In genomic region chr14:100424504-100425453, GRCh38 we compare ENCODE assay signal across 15 cellular contexts. TPM values are rescaled to one million over a fixed set of nuclear protein-coding genes. Genes with fewer than 3 reads are reported as not detected.
DNase-seq lines count a peak whose midpoint lies in the region; ATAC-seq and TF ChIP-seq lines count a peak whose summit lies in the region.
"Had no signal": no experiment of that assay in that cellular context is flagged by ENCODE, and none has a peak within 500 bp of the region (broad histone marks: within the 10 kb centered on the region; RNA-seq: fewer than 3 reads in every experiment).

No MANE protein-coding gene starts in this region.

- no peaks in the 10 kb centered on the region for H3K27me3 Mint-ChIP-seq in activated CD4-positive, alpha-beta memory T cell treated with anti-CD3 and anti-CD28 coated beads for 36 hours
- H3K27me3 Mint-ChIP-seq in CD4-positive, alpha-beta T cell: no peaks in the 10 kb centered on the region
- H3K27me3 Mint-ChIP-seq: naive B cell had no signal

- H3K4me3 ChIP-seq in HCT116 (replicated peaks in 1 of 2; ENCODE audit: low read depth in 1 of 2, low read length in 2 of 2) (no peak overlapping the region), mucosa of descending colon (no peak overlapping the region), ovary (no peak overlapping the region)
- H3K4me3 ChIP-seq: SJCRH30, tibial artery had no signal

- TF ChIP-seq CTCF in HCT116 (IDR thresholded peaks at IDR 0.05 in 2 of 3, conservative IDR thresholded peaks at IDR 0.05 in 1 of 3; ENCODE audit: borderline replicate concordance in 1 of 3, insufficient read depth in 1 of 3, low read depth in 2 of 3, low read length in 2 of 3): no peak
- TF ChIP-seq CTCF in mucosa of descending colon (IDR thresholded peaks at IDR 0.05): no peak
- no peak for TF ChIP-seq CTCF in ovary (IDR thresholded peaks at IDR 0.05)
- TF ChIP-seq CTCF in CD4-positive, alpha-beta T cell (IDR thresholded peaks at IDR 0.05): no peak

- TF ChIP-seq POLR2A in HCT116 (IDR thresholded peaks at IDR 0.05; ENCODE audit: borderline replicate concordance, extremely low read depth, insufficient read depth, insufficient read length) (no peak), ovary (IDR thresholded peaks at IDR 0.05) (no peak)

- peaks cover 29 to 33% of the 10 kb centered on the region in 2 experiments for H3K4me1 ChIP-seq in HCT116 (ENCODE audit: control insufficient read depth in 1 of 2, insufficient read depth in 2 of 2, low read length in 2 of 2)
- peaks cover 42% of the 10 kb centered on the region for H3K4me1 ChIP-seq in mucosa of descending colon (ENCODE audit: low read depth)
- H3K4me1 ChIP-seq in ovary (ENCODE audit: insufficient read depth): no peaks in the 10 kb centered on the region
- H3K4me1 ChIP-seq: SJCRH30, tibial artery had no signal

- H4K20me1 ChIP-seq in HCT116 (ENCODE audit: insufficient read depth): no peaks in the 10 kb centered on the region

- H3K27ac ChIP-seq in HCT116 (ENCODE audit: low read depth, low read length) (no peak overlapping the region; the same call in 1 of the 2 replicates), ovary (no peak overlapping the region)
- H3K27ac ChIP-seq in CD4-positive, alpha-beta T cell (ENCODE audit: low read depth, low read length): no peak overlapping the region
- H3K27ac ChIP-seq: SJCRH30, tibial artery had no signal

- POLR2A ChIA-PET in HCT116 (lab: Charles Lee): no interaction called here
- POLR2A ChIA-PET in activated CD4-positive, alpha-beta memory T cell treated with anti-CD3 and anti-CD28 coated beads for 36 hours (lab: Charles Lee): no interaction called here
- POLR2A ChIA-PET in CD4-positive, alpha-beta T cell (lab: Charles Lee): no interaction called here

- no peaks in the 10 kb centered on the region for H3K79me2 ChIP-seq in HCT116 (ENCODE audit: insufficient read depth, low read length)

- TF ChIP-seq EP300 in ovary (IDR thresholded peaks at IDR 0.05): no peak

- RAD21 ChIA-PET in HCT116 (lab: Charles Lee; ENCODE audit: low non-redundant PET in 1 of 2, low total read pairs in 2 of 2, uncharacterized antibody in 2 of 2, unreplicated experiment in 2 of 2): interaction anchor here in 1 of 2 experiments (1.4 kb wide), 1 partner anchor 14 kb away, joined by 3 read pairs; no protein-coding TSS in a partner anchor

- H3K9me2 ChIP-seq in HCT116 (ENCODE audit: insufficient read depth): no peaks in the 10 kb centered on the region

- intact Hi-C loops in HCT116 (cut with micrococcal nuclease): no loop called here
- intact Hi-C loops in activated CD4-positive, alpha-beta memory T cell treated with anti-CD3 and anti-CD28 coated beads for 36 hours (cut with micrococcal nuclease): no loop called here
- intact Hi-C loops in mucosa of descending colon (cut with DNase I, micrococcal nuclease): no loop called here
- intact Hi-C loops in ovary (cut with DNase I): no loop called here
- intact Hi-C loops in CD4-positive, alpha-beta T cell (cut with DNase I, micrococcal nuclease): no loop called here

- no peak overlapping the region for H2AFZ ChIP-seq in HCT116 (ENCODE audit: low read depth, low read length, poor library complexity, severe bottlenecking)

- H3K9ac ChIP-seq in HCT116 (ENCODE audit: low read length): no peak overlapping the region; the same call in 1 of the 2 replicates

- H3K27ac Mint-ChIP-seq in activated CD4-positive, alpha-beta memory T cell treated with anti-CD3 and anti-CD28 coated beads for 36 hours: no peak overlapping the region
- no peak overlapping the region for H3K27ac Mint-ChIP-seq in CD4-positive, alpha-beta T cell

- DNase-seq in NCI-H1694 treated with DMSO at 0.1 percent for 48 hours (lab: John Stamatoyannopoulos, UW): peak; percentile 47
- DNase-seq in NCI-H1694 (lab: John Stamatoyannopoulos, UW): no peak
- no peak for DNase-seq in HCT116 (ENCODE audit: low read depth, low spot score)
- peak; percentile 16 for DNase-seq in activated CD4-positive, alpha-beta memory T cell treated with anti-CD3 and anti-CD28 coated beads for 36 hours
- DNase-seq in mucosa of descending colon: peak in 2 of 3 donors; percentile 55 to 72
- no peak for DNase-seq in ovary
- DNase-seq in DMS79 treated with DMSO at 0.1 percent for 48 hours (lab: John Stamatoyannopoulos, UW): no peak
- DNase-seq in CD4-positive, alpha-beta T cell: no peak
- DNase-seq: activated CD4-positive, alpha-beta T cell treated with anti-CD3 and anti-CD28 coated beads for 4 hours; cortex of kidney; DMS 273 treated with DMSO at 0.1 percent for 48 hours; naive B cell; NCI-H446 treated with DMSO at 0.1 percent for 48 hours; SJCRH30; tibial artery had no signal

- no peaks in the 10 kb centered on the region for H3K27me3 ChIP-seq in HCT116 (ENCODE audit: insufficient read depth, low read length)
- H3K27me3 ChIP-seq in ovary: no peaks in the 10 kb centered on the region
- H3K27me3 ChIP-seq in CD4-positive, alpha-beta T cell (ENCODE audit: control insufficient read depth, insufficient read depth, low read length): no peaks in the 10 kb centered on the region
- H3K27me3 ChIP-seq: SJCRH30, tibial artery had no signal

- H3K4me2 ChIP-seq in HCT116 (ENCODE audit: low read length): peak overlapping the region; percentile 39

- H3K9me3 ChIP-seq in HCT116 (ENCODE audit: control insufficient read depth in 1 of 2, insufficient read depth in 1 of 2, low read depth in 1 of 2, low read length in 2 of 2): no peaks in the 10 kb centered on the region
- no peaks in the 10 kb centered on the region for H3K9me3 ChIP-seq in mucosa of descending colon
- no peaks in the 10 kb centered on the region for H3K9me3 ChIP-seq in ovary
- no peaks in the 10 kb centered on the region for H3K9me3 ChIP-seq in CD4-positive, alpha-beta T cell (ENCODE audit: control insufficient read depth, low read length)
- H3K9me3 ChIP-seq: SJCRH30, tibial artery had no signal

- no peak for TF ChIP-seq RAD21 in HCT116 (IDR thresholded peaks at IDR 0.05; ENCODE audit: low read depth)

- no TSS peak for BruUV-seq in HCT116 (replicated peaks; lab: Mats Ljungman, UMichigan)

- no peak overlapping the region for H3K4me3 Mint-ChIP-seq in activated CD4-positive, alpha-beta memory T cell treated with anti-CD3 and anti-CD28 coated beads for 36 hours
- H3K4me3 Mint-ChIP-seq in CD4-positive, alpha-beta T cell: no peak overlapping the region

- CTCF ChIA-PET in HCT116 (lab: Charles Lee): interaction anchor here (0.7 to 1.8 kb wide), 2 partner anchors 15 to 229 kb away, joined by 3 to 7 read pairs; no protein-coding TSS in a partner anchor
- CTCF ChIA-PET in activated CD4-positive, alpha-beta memory T cell treated with anti-CD3 and anti-CD28 coated beads for 36 hours (lab: Charles Lee): interaction anchor here (0.7 to 1.9 kb wide), 2 partner anchors 12 to 221 kb away, joined by 3 to 8 read pairs; no protein-coding TSS in a partner anchor
- CTCF ChIA-PET in CD4-positive, alpha-beta T cell (lab: Charles Lee): no interaction called here

- no peaks in the 10 kb centered on the region for H3K36me3 Mint-ChIP-seq in activated CD4-positive, alpha-beta memory T cell treated with anti-CD3 and anti-CD28 coated beads for 36 hours
- no peaks in the 10 kb centered on the region for H3K36me3 Mint-ChIP-seq in CD4-positive, alpha-beta T cell (ENCODE audit: low read depth)
- H3K36me3 Mint-ChIP-seq: naive B cell had no signal

- H3K4me1 Mint-ChIP-seq in activated CD4-positive, alpha-beta memory T cell treated with anti-CD3 and anti-CD28 coated beads for 36 hours (ENCODE audit: low read depth): peaks cover 9% of the 10 kb centered on the region
- H3K4me1 Mint-ChIP-seq in CD4-positive, alpha-beta T cell (ENCODE audit: low read depth): peaks cover 9% of the 10 kb centered on the region

- 88 to 95% (median 93%) methylated on average over 6 of the region's 6 CpGs for WGBS in ovary, 3 donors

- no peaks in the 10 kb centered on the region for H3K36me3 ChIP-seq in HCT116 (ENCODE audit: control insufficient read depth in 1 of 2, insufficient read depth in 2 of 2, low read length in 2 of 2)
- no peaks in the 10 kb centered on the region for H3K36me3 ChIP-seq in mucosa of descending colon (ENCODE audit: low read depth)
- no peaks in the 10 kb centered on the region for H3K36me3 ChIP-seq in ovary
- H3K36me3 ChIP-seq: SJCRH30, tibial artery had no signal

- ATAC-seq in HCT116: peak; percentile 74
- peak; percentile 84 for ATAC-seq in mucosa of descending colon
- no peak for ATAC-seq in CD4-positive, alpha-beta T cell (ENCODE audit: poor library complexity)

- no peaks in the 10 kb centered on the region for H3K9me3 Mint-ChIP-seq in activated CD4-positive, alpha-beta memory T cell treated with anti-CD3 and anti-CD28 coated beads for 36 hours
- H3K9me3 Mint-ChIP-seq in CD4-positive, alpha-beta T cell: no peaks in the 10 kb centered on the region
- H3K9me3 Mint-ChIP-seq: naive B cell had no signal

TF ChIP-seq in HCT116, 20 proteins besides CTCF, POLR2A, EP300 and RAD21:
- TF ChIP-seq SRF (IDR thresholded peaks at IDR 0.05; ENCODE audit: low read depth) (no peak), JUND (IDR thresholded peaks at IDR 0.05) (no peak), EZH2 (IDR thresholded peaks at IDR 0.05) (no peak), POLR2AphosphoS5 (IDR thresholded peaks at IDR 0.05; ENCODE audit: low read depth, low read length) (no peak), MAX (IDR thresholded peaks at IDR 0.05) (peak; percentile 74; the same call in 1 of the 2 replicates), TCF7L2 (IDR thresholded peaks at IDR 0.05; ENCODE audit: borderline replicate concordance, extremely low read depth, insufficient read depth, insufficient read length) (no peak), ZFX (IDR thresholded peaks at IDR 0.05) (no peak), EZH2phosphoT487 (IDR thresholded peaks at IDR 0.05; ENCODE audit: borderline replicate concordance) (no peak)
- TF ChIP-seq, protein P1, sequence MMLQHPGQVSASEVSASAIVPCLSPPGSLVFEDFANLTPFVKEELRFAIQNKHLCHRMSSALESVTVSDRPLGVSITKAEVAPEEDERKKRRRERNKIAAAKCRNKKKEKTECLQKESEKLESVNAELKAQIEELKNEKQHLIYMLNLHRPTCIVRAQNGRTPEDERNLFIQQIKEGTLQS (IDR thresholded peaks at IDR 0.05): no peak

RNA-seq across cellular contexts. Expression of gene WDR25, which starts 48.5 kb away (rescaled TPM):
- total RNA-seq in HCT116 (2021; ENCODE audit: unreplicated experiment) (6.6 TPM), mucosa of descending colon (10 to 100 TPM in 2 of 3 donors, 1 to 10 TPM in 1; 7.8 to 11.1 (median 10.9) TPM), ovary (10 to 100 TPM in 3 of 7 donors, 1 to 10 TPM in 4; 8.4 to 16.9 (median 9.8) TPM)
- 7.1 and 8.3 TPM in 2 replicates for polyA plus RNA-seq in HCT116 (2012)
- total RNA-seq in activated CD4-positive, alpha-beta memory T cell treated with anti-CD3 and anti-CD28 coated beads for 36 hours: 1 to 10 TPM; 6.6 to 7.5 TPM
- 1 to 10 TPM; 4.2 to 7.4 TPM for polyA plus RNA-seq in ovary
- total RNA-seq in CD4-positive, alpha-beta T cell: 1 to 10 TPM; 2.0 to 2.4 TPM

Comparison
In these comparisons a context has a peak if more than half of its experiments do, and no peak if none do; other contexts are left out.
1. DNase-seq: peak in NCI-H1694 treated with DMSO at 0.1 percent for 48 hours (single experiment), activated CD4-positive, alpha-beta memory T cell treated with anti-CD3 and anti-CD28 coated beads for 36 hours (single experiment) and mucosa of descending colon (2 of 3); none in NCI-H1694 (single experiment), HCT116 (single experiment), ovary (0 of 5), DMS79 treated with DMSO at 0.1 percent for 48 hours (single experiment) and CD4-positive, alpha-beta T cell (0 of 10).